ENCODE assay signal across 11 cellular contexts in genomic region chr7:10706875-10707493, GRCh38.
DNase-seq lines count a peak whose midpoint lies in the region; ATAC-seq and TF ChIP-seq lines count a peak whose summit lies in the region.
"Had no signal": no experiment of that assay in that cellular context is flagged by ENCODE, and none has a peak within 500 bp of the region (broad histone marks: within the 10 kb centered on the region; RNA-seq: fewer than 3 reads in every experiment).

No MANE protein-coding gene starts in this region.

- TF ChIP-seq CTCF in A673 (conservative IDR thresholded peaks at IDR 0.05; ENCODE audit: low read depth, low read length) (no peak), psoas muscle (IDR thresholded peaks at IDR 0.05) (no peak)

- ATAC-seq in GM19025 (IDR thresholded peaks at IDR 0.05; ENCODE audit: low read depth, unreplicated experiment) (peak; percentile 96), GM21786 (IDR thresholded peaks at IDR 0.05; ENCODE audit: unreplicated experiment) (peak; percentile 99), HG03175 (IDR thresholded peaks at IDR 0.05; ENCODE audit: unreplicated experiment) (peak; percentile 100), psoas muscle (no peak)
- ATAC-seq: heart left ventricle had no signal

- H3K27ac ChIP-seq in A673 (ENCODE audit: low read depth, low read length, poor library complexity, severe bottlenecking) (no peak overlapping the region), psoas muscle (no peak overlapping the region)
- H3K27ac ChIP-seq: heart left ventricle, HL-60 had no signal

- H3K27me3 ChIP-seq in A673 (replicated peaks; ENCODE audit: insufficient read depth, low read depth, low read length, poor library complexity), result no peaks in the 10 kb centered on the region
- no peaks in the 10 kb centered on the region for H3K27me3 ChIP-seq in psoas muscle (ENCODE audit: insufficient read depth in 3 of 3, low read length in 2 of 3)
- H3K27me3 ChIP-seq: heart left ventricle had no signal

- H3K9me3 ChIP-seq in A673 (ENCODE audit: low read depth, low read length, poor library complexity, severe bottlenecking) (no peaks in the 10 kb centered on the region), psoas muscle (no peaks in the 10 kb centered on the region)

- BruUV-seq in A673 (replicated peaks; lab: Mats Ljungman, UMichigan), result no TSS peak

- CTCF ChIA-PET in A673 (lab: Charles Lee), result no interaction called here

- H3K4me1 ChIP-seq in A673 (ENCODE audit: insufficient read depth, low read length, poor library complexity, severe bottlenecking), result no peaks in the 10 kb centered on the region
- H3K4me1 ChIP-seq in psoas muscle, result no peaks in the 10 kb centered on the region
- H3K4me1 ChIP-seq: heart left ventricle had no signal

- POLR2A ChIA-PET in A673 (lab: Charles Lee; ENCODE audit: low non-redundant PET), result no interaction called here

- intact Hi-C loops in A673 (cut with micrococcal nuclease; ENCODE audit: unreplicated experiment) (no loop called here), psoas muscle (cut with DNase I) (no loop called here)

- no peaks in the 10 kb centered on the region for H3K36me3 ChIP-seq in A673 (ENCODE audit: insufficient read depth, low read length, poor library complexity, severe bottlenecking)
- no peaks in the 10 kb centered on the region for H3K36me3 ChIP-seq in psoas muscle (ENCODE audit: insufficient read depth in 1 of 2, low read depth in 1 of 2)
- H3K36me3 ChIP-seq: heart left ventricle had no signal

- peak; percentile 11 for DNase-seq in pons (ENCODE audit: low spot score)
- DNase-seq in A673 (ENCODE audit: low spot score), result no peak
- no peak for DNase-seq in NCI-H1436 treated with DMSO at 0.1 percent for 48 hours (lab: John Stamatoyannopoulos, UW)
- no peak for DNase-seq in psoas muscle
- DNase-seq in NCI-H2029 treated with DMSO at 0.1 percent for 48 hours (lab: John Stamatoyannopoulos, UW), result no peak
- DNase-seq: heart left ventricle, NCI-H1436 had no signal

- 65 to 78% (median 68%) methylated on average over 3 of the region's 3 CpGs for WGBS in psoas muscle, 3 donors

- H3K4me3 ChIP-seq in A673 (ENCODE audit: low read depth, low read length, poor library complexity, severe bottlenecking) (no peak overlapping the region), psoas muscle (no peak overlapping the region)
- H3K4me3 ChIP-seq: heart left ventricle had no signal

Comparison
In these comparisons a context has a peak if more than half of its experiments do, and no peak if none do; other contexts are left out.
1. ATAC-seq: peak in GM19025 (single experiment), GM21786 (single experiment) and HG03175 (single experiment); none in psoas muscle (0 of 4).